In the genomic region with DNA sequence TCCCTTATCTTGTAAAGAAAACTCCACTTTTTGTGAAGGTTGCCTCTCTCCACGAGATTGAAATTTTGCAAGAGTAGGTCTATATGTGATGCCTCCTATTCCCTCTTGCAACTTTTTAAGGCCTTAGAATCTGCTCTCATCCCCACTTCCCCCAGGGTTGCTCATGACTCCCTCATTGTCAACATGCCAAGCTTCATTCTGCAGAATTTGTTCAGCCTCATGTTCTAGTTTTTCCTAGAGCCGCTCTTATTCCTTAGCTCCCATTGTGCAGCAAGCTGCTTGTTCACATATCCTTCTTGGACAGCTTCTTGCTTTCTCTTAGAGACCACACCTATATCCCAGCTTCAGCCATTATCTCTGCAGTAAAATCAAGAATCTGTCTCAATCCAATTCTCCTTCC, we compare ENCODE assay signal across 21 cellular contexts.
"Had no signal": no experiment of that assay in that cellular context is flagged by ENCODE, and none has a peak within 500 bp of the region (broad histone marks: within the 10 kb centered on the region; RNA-seq: fewer than 3 reads in every experiment).

No MANE protein-coding gene starts in this region.

- H3K4me2 ChIP-seq: neural progenitor cell had no signal

- H3K9me3 Mint-ChIP-seq: dendritic cell treated with granulocyte-macrophage colony-stimulating factor and Interleukin-4, amounts not matched to agents 40 ng/mL and 50 ng/mL, for 4 days; effector memory CD8-positive, alpha-beta T cell; memory B cell; mesothelial cell of epicardium; natural killer cell treated with Interleukin-12 subunit alpha and Interleukin-12 subunit beta and Interleukin-15 and Interleukin-18, amount 100 ng/mL, for 72 hours; neural progenitor cell had no signal

- H3K27ac ChIP-seq: epithelial cell of prostate, esophagus muscularis mucosa, left lung, lower lobe of right lung, neural progenitor cell, pancreas, tibial artery, upper lobe of left lung, uterus had no signal

- H3K9ac ChIP-seq: neural progenitor cell had no signal

- ATAC-seq: effector memory CD8-positive, alpha-beta T cell; left lung; lower lobe of right lung; natural killer cell treated with Interleukin-12 subunit alpha and Interleukin-12 subunit beta and Interleukin-15 and Interleukin-18, amount 100 ng/mL, for 72 hours; pancreas; sciatic nerve had no signal

- H3K9me3 ChIP-seq: esophagus muscularis mucosa, left lung, lower lobe of right lung, pancreas, tibial artery, upper lobe of left lung, uterus had no signal

- H3K4me1 ChIP-seq: esophagus muscularis mucosa, left lung, lower lobe of right lung, neural progenitor cell, pancreas, tibial artery, upper lobe of left lung, uterus had no signal

- H3K27me3 ChIP-seq: esophagus muscularis mucosa, left lung, neural progenitor cell, pancreas, tibial artery, upper lobe of left lung, uterus had no signal

- H3K4me3 ChIP-seq: esophagus muscularis mucosa, left lung, lower lobe of right lung, neural progenitor cell, pancreas, tibial artery, upper lobe of left lung, uterus had no signal

- H3K4me3 Mint-ChIP-seq: dendritic cell treated with granulocyte-macrophage colony-stimulating factor and Interleukin-4, amounts not matched to agents 40 ng/mL and 50 ng/mL, for 4 days; effector memory CD8-positive, alpha-beta T cell; memory B cell; mesothelial cell of epicardium; natural killer cell treated with Interleukin-12 subunit alpha and Interleukin-12 subunit beta and Interleukin-15 and Interleukin-18, amount 100 ng/mL, for 72 hours; neural progenitor cell had no signal

- DNase-seq: cerebellar nuclear complex; effector memory CD8-positive, alpha-beta T cell; left lung; lower lobe of right lung; nucleus accumbens; pancreas; small intestine; stimulated activated CD4-positive, alpha-beta T cell treated with anti-CD3 and anti-CD28 coated beads, Interleukin-12 subunit alpha, Interleukin-12 subunit beta, amount 100 ng/mL, for 4 hours; stimulated activated naive CD4-positive, alpha-beta T cell; tibial artery; upper lobe of left lung; uterus had no signal

- H2AFZ ChIP-seq: neural progenitor cell had no signal

- H3K36me3 Mint-ChIP-seq: memory B cell; mesothelial cell of epicardium; natural killer cell treated with Interleukin-12 subunit alpha and Interleukin-12 subunit beta and Interleukin-15 and Interleukin-18, amount 100 ng/mL, for 72 hours; neural progenitor cell had no signal

- H3K27ac Mint-ChIP-seq: dendritic cell treated with granulocyte-macrophage colony-stimulating factor and Interleukin-4, amounts not matched to agents 40 ng/mL and 50 ng/mL, for 4 days; effector memory CD8-positive, alpha-beta T cell; memory B cell; mesothelial cell of epicardium; natural killer cell treated with Interleukin-12 subunit alpha and Interleukin-12 subunit beta and Interleukin-15 and Interleukin-18, amount 100 ng/mL, for 72 hours; neural progenitor cell; progenitor cell of endocrine pancreas had no signal

- H3K36me3 ChIP-seq: esophagus muscularis mucosa, left lung, lower lobe of right lung, neural progenitor cell, pancreas, tibial artery, upper lobe of left lung, uterus had no signal

- H3K27me3 Mint-ChIP-seq: dendritic cell treated with granulocyte-macrophage colony-stimulating factor and Interleukin-4, amounts not matched to agents 40 ng/mL and 50 ng/mL, for 4 days; effector memory CD8-positive, alpha-beta T cell; memory B cell; progenitor cell of endocrine pancreas had no signal

- H3K4me1 Mint-ChIP-seq: memory B cell, neural progenitor cell had no signal
